In genomic region chr1:236689713-236690569, GRCh38 we compare ENCODE assay signal across 34 cellular contexts. TPM values are rescaled to one million over a fixed set of nuclear protein-coding genes. Genes with fewer than 3 reads are reported as not detected.
DNase-seq lines count a peak whose midpoint lies in the region; ATAC-seq, FAIRE-seq and TF ChIP-seq lines count a peak whose summit lies in the region.
"Had no signal": no experiment of that assay in that cellular context is flagged by ENCODE, and none has a peak within 500 bp of the region (broad histone marks: within the 10 kb centered on the region; RNA-seq: fewer than 3 reads in every experiment).

No MANE protein-coding gene starts in this region.

- no peak for TF ChIP-seq EP300 in stomach (IDR thresholded peaks at IDR 0.05)

- ATAC-seq in HG03039 (IDR thresholded peaks at IDR 0.05; ENCODE audit: unreplicated experiment), result no peak
- ATAC-seq: GM23338; left lung; naive thymus-derived CD8-positive, alpha-beta T cell; stimulated activated naive B cell treated with anti-CD40 and anti-IgM and Interleukin-4, amounts not matched to agents 10 μg/mL and 1 μg/mL and 100 μg/mL, for 72 hours had no signal

- TF ChIP-seq POLR2A in stomach (IDR thresholded peaks at IDR 0.05), result no peak

- H3K9me3 ChIP-seq in HEK293 (ENCODE audit: control insufficient read depth, insufficient read depth, low read depth, low read length), result no peaks in the 10 kb centered on the region
- H3K9me3 ChIP-seq in stomach, result no peaks in the 10 kb centered on the region
- H3K9me3 ChIP-seq: breast epithelium, left lung, tibial artery had no signal

- POLR2A ChIA-PET in HEK293 (lab: Yijun Ruan, JAX), result no interaction called here

- peaks cover 0 to 44% (median 28%) of the 10 kb centered on the region in 3 donors for H3K27me3 ChIP-seq in stomach
- H3K27me3 ChIP-seq: tibial artery had no signal

- H3K4me1 ChIP-seq in HEK293 (ENCODE audit: control insufficient read depth, insufficient read depth, low read length) (peaks cover 10% of the 10 kb centered on the region), stomach (peaks cover 11 to 18% (median 14%) of the 10 kb centered on the region in 4 donors)

- CTCF ChIA-PET in HEK293 (lab: Yijun Ruan, JAX), result interaction anchor here (1.2 kb wide), 2 partner anchors 19 to 68 kb away, joined by 3 to 4 read pairs; no protein-coding TSS in a partner anchor

- no peaks in the 10 kb centered on the region; a peak in 1 of 3 replicates for H3K36me3 ChIP-seq in HEK293 (ENCODE audit: control insufficient read depth in 2 of 2, insufficient read depth in 1 of 2, low read length in 2 of 2)
- H3K36me3 ChIP-seq in stomach, result no peaks in the 10 kb centered on the region
- H3K36me3 ChIP-seq: breast epithelium, left lung, tibial artery had no signal

- no peak overlapping the region for H3K27ac ChIP-seq in HEK293 (ENCODE audit: extremely low read depth, low read depth, low read length)
- no peak overlapping the region for H3K27ac ChIP-seq in stomach
- H3K27ac ChIP-seq: breast epithelium, left lung, PC-9, tibial artery had no signal

- H3K4me3 ChIP-seq in HEK293 (ENCODE audit: low read depth, low read length) (no peak overlapping the region), stomach (no peak overlapping the region)
- H3K4me3 ChIP-seq: breast epithelium, GM23338, left lung, PC-9, tibial artery had no signal

- TF ChIP-seq CTCF in HEK293 (tag by site-specific recombination; IDR thresholded peaks at IDR 0.05), result no peak
- TF ChIP-seq CTCF in D721Med (IDR thresholded peaks at IDR 0.05; ENCODE audit: insufficient read depth, missing control alignments), result no peak
- TF ChIP-seq CTCF in stomach (IDR thresholded peaks at IDR 0.05), result no peak

- 69 to 85% (median 77%) methylated on average over 11 of the region's 11 CpGs for WGBS in stomach, 5 donors

- intact Hi-C loops in stomach (cut with DNase I; ENCODE audit: low total_unique reads), result no loop called here

- no peak for FAIRE-seq in D721Med (lab: Jason Lieb, UNC)

- DNase-seq in COLO829 (ENCODE audit: low spot score) (peak; percentile 34), foreskin melanocyte (peak; percentile 38), myocyte (ENCODE audit: low read depth) (peak; percentile 76), NCI-H82 (lab: John Stamatoyannopoulos, UW) (no peak), D721Med (ENCODE audit: insufficient read length, low spot score) (no peak), stomach (no peak)
- DNase-seq: activated CD4-positive, alpha-beta memory T cell treated with anti-CD3 and anti-CD28 coated beads, Interleukin-2, amount 10 ng/mL, durations not matched to agents 7 days and 5 days; activated CD4-positive, CD25-positive, alpha-beta regulatory T cell; activated CD8-positive, alpha-beta memory T cell treated with anti-CD3 and anti-CD28 coated beads, Interleukin-2, amount 50 U/mL, for 48 hours; activated naive CD4-positive, alpha-beta T cell treated with anti-CD3 and anti-CD28 coated beads, Interleukin-2, amount 10 ng/mL, durations not matched to agents 7 days and 5 days; amygdala; effector memory CD4-positive, alpha-beta T cell; erythroblast; Kasumi-1; left lung; MV-4-11; naive thymus-derived CD8-positive, alpha-beta T cell; NCI-H1436 treated with DMSO at 0.1 percent for 48 hours; NCI-H446 treated with DMSO at 0.1 percent for 48 hours; occipital lobe; PC-9; retina; SHP77 treated with DMSO at 0.1 percent for 48 hours; stimulated activated CD4-positive, alpha-beta T cell treated with anti-CD3 and anti-CD28 coated beads, Interleukin-12 subunit alpha, Interleukin-12 subunit beta, amount 100 ng/mL, for 4 hours; stimulated activated CD4-positive, alpha-beta T cell treated with anti-CD3 and anti-CD28 coated beads, Interleukin-4, amount 100 ng/mL, for 4 hours; stimulated activated naive B cell treated with anti-CD40 and anti-IgM and Interleukin-4, amounts not matched to agents 10 μg/mL and 1 μg/mL and 100 μg/mL, for 72 hours; SW 1271; T1000; tibial artery had no signal

TF ChIP-seq in HEK293, 187 proteins besides CTCF, POLR2A, EP300 and RAD21 (continues in another document):
- TF ChIP-seq ZNF639 (tag by site-specific recombination; IDR thresholded peaks at IDR 0.05), result no peak
- peak; percentile 74 for TF ChIP-seq ZFHX2 (tag by site-specific recombination; conservative IDR thresholded peaks at IDR 0.05)
- no peak for TF ChIP-seq ZNF433 (tag by site-specific recombination; IDR thresholded peaks at IDR 0.05; ENCODE audit: low read depth)
- TF ChIP-seq PRDM2 (tag by site-specific recombination; IDR thresholded peaks at IDR 0.05; ENCODE audit: borderline replicate concordance), result no peak
- TF ChIP-seq HIC1 (tag by site-specific recombination; IDR thresholded peaks at IDR 0.05), result no peak
- no peak for TF ChIP-seq KLF9 (tag by site-specific recombination; IDR thresholded peaks at IDR 0.05; ENCODE audit: low read depth)
- no peak for TF ChIP-seq HOXA7 (CRISPR knock-in tag; IDR thresholded peaks at IDR 0.05; ENCODE audit: borderline replicate concordance)
- no peak for TF ChIP-seq ZNF664 (tag by site-specific recombination; IDR thresholded peaks at IDR 0.05)
- TF ChIP-seq ZNF596 (tag by site-specific recombination; IDR thresholded peaks at IDR 0.05), result no peak

RNA-seq across cellular contexts. Expression of gene ACTN2, which starts 3.6 kb away (rescaled TPM):
- 178 and 220 TPM in 2 replicates for total RNA-seq in myocyte
- 213 TPM for polyA plus RNA-seq in myocyte (2012)
- total RNA-seq in stomach, result 10 to 100 TPM in 1 of 5 donors, 1 to 10 TPM in 1, under 1 TPM in 2, not detected in 1; 0.58 to 17.4 (median 3.6) TPM
- polyA plus RNA-seq in stomach, result 1 to 10 TPM in 2 of 3 donors, under 1 TPM in 1; 0.37 to 2.6 (median 1.9) TPM
- total RNA-seq: activated CD4-positive, alpha-beta memory T cell treated with anti-CD3 and anti-CD28 coated beads, Interleukin-2, amount 10 ng/mL, durations not matched to agents 7 days and 5 days; fibroblast of villous mesenchyme; PC-9 had no signal
- polyA plus RNA-seq: naive thymus-derived CD8-positive, alpha-beta T cell had no signal

Comparison
In these comparisons a context has a peak if more than half of its experiments do, and no peak if none do; other contexts are left out.
1. DNase-seq: peak in COLO829 (single experiment), foreskin melanocyte (single experiment) and myocyte (single experiment); none in NCI-H82 (single experiment), D721Med (single experiment) and stomach (single experiment).